16 cellular contexts compared by ENCODE assay signal in the genomic region with DNA sequence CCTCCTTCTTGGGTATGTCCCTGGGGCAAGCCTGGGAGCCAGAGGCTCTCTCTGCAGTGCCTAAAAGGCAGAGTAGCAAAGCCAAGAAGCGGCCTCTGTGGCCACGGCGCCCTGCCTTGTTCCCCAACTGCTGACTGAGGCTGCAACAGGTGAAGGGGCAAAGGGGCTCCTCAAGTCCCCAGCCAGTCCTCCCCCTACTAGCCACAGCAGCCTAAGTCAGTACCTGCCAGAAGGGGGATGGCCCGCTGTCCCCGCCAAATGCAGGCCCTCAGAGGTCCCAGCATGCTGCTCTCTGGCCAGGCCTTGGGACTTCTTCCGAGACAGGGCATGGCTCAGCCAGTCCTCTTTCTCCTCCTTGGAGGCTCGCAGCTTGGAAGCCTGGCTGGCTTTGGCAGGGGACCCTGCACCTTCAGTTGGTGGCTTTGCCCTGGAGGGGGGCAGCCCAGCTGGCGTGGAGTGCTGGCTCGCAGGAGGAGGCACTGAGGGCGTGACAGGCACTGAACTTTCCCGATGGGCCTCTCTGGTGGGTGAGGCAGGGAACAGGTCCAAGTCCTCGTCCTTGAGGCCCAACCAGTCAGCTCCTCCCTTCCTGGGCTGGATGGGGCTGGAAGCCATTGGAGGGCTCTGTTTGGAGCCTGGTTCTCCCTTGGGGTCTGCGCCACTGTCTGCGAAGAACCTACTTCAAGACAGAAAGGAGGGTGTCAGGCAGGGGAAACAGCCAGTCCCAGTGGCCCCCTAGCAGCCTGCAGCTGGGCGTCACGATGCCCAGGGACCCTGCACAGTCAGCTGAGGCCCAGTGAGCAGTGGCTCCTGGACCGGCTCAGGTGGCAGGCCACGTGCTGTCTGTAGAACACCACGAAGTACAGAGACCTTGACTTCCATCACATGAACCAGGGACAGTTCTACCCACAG.
"Had no signal": no experiment of that assay in that cellular context is flagged by ENCODE, and none has a peak within 500 bp of the region (broad histone marks: within the 10 kb centered on the region; RNA-seq: fewer than 3 reads in every experiment).

No MANE protein-coding gene starts in this region.

- ATAC-seq: activated CD8-positive, alpha-beta memory T cell treated with anti-CD3 and anti-CD28 coated beads, Interleukin-2, amount 10 ng/mL, durations not matched to agents 7 days and 5 days; effector memory CD8-positive, alpha-beta T cell; stimulated activated memory B cell treated with anti-CD40 and anti-IgM and Interleukin-4, amounts not matched to agents 10 μg/mL and 1 μg/mL and 100 μg/mL, for 72 hours had no signal

- H3K27me3 Mint-ChIP-seq: activated CD8-positive, alpha-beta memory T cell treated with anti-CD3 and anti-CD28 coated beads, Interleukin-2, amount 10 ng/mL, durations not matched to agents 7 days and 5 days; activated naive CD8-positive, alpha-beta T cell treated with anti-CD3 and anti-CD28 coated beads for 36 hours; effector memory CD8-positive, alpha-beta T cell; stimulated activated memory B cell treated with anti-CD40 and anti-IgM and Interleukin-4, amounts not matched to agents 10 μg/mL and 1 μg/mL and 100 μg/mL, for 72 hours had no signal

- H3K4me1 Mint-ChIP-seq: activated naive CD8-positive, alpha-beta T cell treated with anti-CD3 and anti-CD28 coated beads for 36 hours; nephron; stimulated activated memory B cell treated with anti-CD40 and anti-IgM and Interleukin-4, amounts not matched to agents 10 μg/mL and 1 μg/mL and 100 μg/mL, for 72 hours had no signal

- H3K9me3 ChIP-seq: lower lobe of right lung, prostate gland, thoracic aorta had no signal

- H3K4me3 ChIP-seq: lower lobe of right lung, prostate gland, thoracic aorta had no signal

- H3K4me3 Mint-ChIP-seq: activated CD8-positive, alpha-beta memory T cell treated with anti-CD3 and anti-CD28 coated beads, Interleukin-2, amount 10 ng/mL, durations not matched to agents 7 days and 5 days; activated naive CD8-positive, alpha-beta T cell treated with anti-CD3 and anti-CD28 coated beads for 36 hours; effector memory CD8-positive, alpha-beta T cell; nephron; stimulated activated memory B cell treated with anti-CD40 and anti-IgM and Interleukin-4, amounts not matched to agents 10 μg/mL and 1 μg/mL and 100 μg/mL, for 72 hours; T-helper 1 cell treated with Interleukin-12 subunit alpha and Interleukin-12 subunit beta and Interleukin-4 antibody, amounts not matched to agents 30 μg/mL and 1 μg/mL, for 36 hours had no signal

- H3K9me3 Mint-ChIP-seq: activated naive CD8-positive, alpha-beta T cell treated with anti-CD3 and anti-CD28 coated beads for 36 hours; effector memory CD8-positive, alpha-beta T cell; nephron; stimulated activated memory B cell treated with anti-CD40 and anti-IgM and Interleukin-4, amounts not matched to agents 10 μg/mL and 1 μg/mL and 100 μg/mL, for 72 hours; T-helper 1 cell treated with Interleukin-12 subunit alpha and Interleukin-12 subunit beta and Interleukin-4 antibody, amounts not matched to agents 30 μg/mL and 1 μg/mL, for 36 hours had no signal

- DNase-seq: activated CD4-positive, alpha-beta T cell treated with anti-CD3 and anti-CD28 coated beads, Interleukin-2, amount 50 U/mL, for 48 hours; activated CD8-positive, alpha-beta memory T cell treated with anti-CD3 and anti-CD28 coated beads, Interleukin-2, amount 10 ng/mL, durations not matched to agents 7 days and 5 days; activated naive CD4-positive, alpha-beta T cell; activated naive CD8-positive, alpha-beta T cell treated with anti-CD3 and anti-CD28 coated beads for 36 hours; amniotic stem cell; effector memory CD8-positive, alpha-beta T cell; left cardiac atrium; stimulated activated CD4-positive, alpha-beta T cell treated with anti-CD3 and anti-CD28 coated beads, Interleukin-15, amount 100 ng/mL, for 24 hours; stimulated activated CD4-positive, alpha-beta T cell treated with anti-CD3 and anti-CD28 coated beads, Interleukin-4, amount 100 ng/mL, for 1 hour had no signal

- H3K27ac ChIP-seq: lower lobe of right lung, prostate gland, thoracic aorta, VCaP had no signal

- H3K36me3 ChIP-seq: prostate gland had no signal

- H3K27ac Mint-ChIP-seq: activated CD8-positive, alpha-beta memory T cell treated with anti-CD3 and anti-CD28 coated beads, Interleukin-2, amount 10 ng/mL, durations not matched to agents 7 days and 5 days; activated naive CD8-positive, alpha-beta T cell treated with anti-CD3 and anti-CD28 coated beads for 36 hours; effector memory CD8-positive, alpha-beta T cell; stimulated activated memory B cell treated with anti-CD40 and anti-IgM and Interleukin-4, amounts not matched to agents 10 μg/mL and 1 μg/mL and 100 μg/mL, for 72 hours; T-helper 1 cell treated with Interleukin-12 subunit alpha and Interleukin-12 subunit beta and Interleukin-4 antibody, amounts not matched to agents 30 μg/mL and 1 μg/mL, for 36 hours had no signal

- H3K4me1 ChIP-seq: prostate gland had no signal
